ENCODE assay signal across 17 cellular contexts in the genomic region with DNA sequence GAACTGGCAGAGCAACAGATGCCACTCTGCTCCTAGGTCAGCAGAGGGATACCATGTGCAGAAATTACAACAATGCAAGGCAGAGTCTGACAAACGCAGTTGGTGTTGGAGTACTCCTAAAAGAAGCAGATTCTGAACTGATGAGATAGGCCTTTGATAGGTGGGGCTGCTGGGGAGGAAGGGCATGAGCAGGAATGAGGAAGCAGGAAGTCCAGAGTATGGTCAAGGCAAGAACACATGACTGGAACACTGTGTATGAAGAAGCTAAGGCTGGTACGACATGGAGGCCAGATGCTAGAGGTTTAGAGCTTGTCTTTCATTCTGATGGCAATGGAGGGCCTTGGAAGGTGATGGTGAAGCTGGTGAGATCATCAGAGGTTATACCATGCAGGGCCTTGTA. TPM values are rescaled to one million over a fixed set of nuclear protein-coding genes. Genes with fewer than 3 reads are reported as not detected.
DNase-seq lines count a peak whose midpoint lies in the region; ATAC-seq, FAIRE-seq and TF ChIP-seq lines count a peak whose summit lies in the region.
"Had no signal": no experiment of that assay in that cellular context is flagged by ENCODE, and none has a peak within 500 bp of the region (broad histone marks: within the 10 kb centered on the region; RNA-seq: fewer than 3 reads in every experiment).

No MANE protein-coding gene starts in this region.

- CTCF ChIA-PET in HCT116 (lab: Charles Lee): no interaction called here

- RAD21 ChIA-PET in HCT116 (lab: Charles Lee; ENCODE audit: low non-redundant PET in 1 of 2, low total read pairs in 2 of 2, uncharacterized antibody in 2 of 2, unreplicated experiment in 2 of 2): interaction anchor here in 1 of 2 experiments (0.7 kb wide), 1 partner anchor 188 kb away, joined by 4 read pairs; no protein-coding TSS in a partner anchor

- H2AFZ ChIP-seq in HCT116 (ENCODE audit: low read depth, low read length, poor library complexity, severe bottlenecking): no peak overlapping the region
- H2AFZ ChIP-seq in OCI-LY1 (ENCODE audit: low read length): peak overlapping the region; percentile 31; the same call in 1 of the 2 replicates
- H2AFZ ChIP-seq: parathyroid adenoma had no signal

- H3K27ac ChIP-seq in HCT116 (ENCODE audit: low read depth, low read length) (no peak overlapping the region), OCI-LY1 (ENCODE audit: low read depth, low read length, poor library complexity, severe bottlenecking) (peak overlapping the region; percentile 7), small intestine (ENCODE audit: low read depth in 1 of 2, low read length in 1 of 2) (no peak overlapping the region)
- H3K27ac ChIP-seq: cardiac muscle cell, parathyroid adenoma had no signal

- H3K36me3 ChIP-seq in HCT116 (ENCODE audit: control insufficient read depth in 1 of 2, insufficient read depth in 2 of 2, low read length in 2 of 2): no peaks in the 10 kb centered on the region
- no peaks in the 10 kb centered on the region for H3K36me3 ChIP-seq in OCI-LY1 (ENCODE audit: insufficient read depth, low read length)
- H3K36me3 ChIP-seq in small intestine (ENCODE audit: control insufficient read depth in 2 of 2, insufficient read depth in 2 of 2, low read length in 2 of 2): no peaks in the 10 kb centered on the region
- H3K36me3 ChIP-seq: BE2C, cardiac muscle cell had no signal

- no peak for FAIRE-seq in small intestine (lab: Jason Lieb, UNC)
- FAIRE-seq: endometrium had no signal

- intact Hi-C loops in HCT116 (cut with micrococcal nuclease): no loop called here

- H3K9me2 ChIP-seq in HCT116 (ENCODE audit: insufficient read depth) (no peaks in the 10 kb centered on the region), OCI-LY1 (ENCODE audit: low read depth, low read length) (no peaks in the 10 kb centered on the region)

- POLR2A ChIA-PET in HCT116 (lab: Charles Lee): no interaction called here

- H3K4me1 ChIP-seq in HCT116 (ENCODE audit: control insufficient read depth in 1 of 2, insufficient read depth in 2 of 2, low read length in 2 of 2): peaks cover 0 to 7% of the 10 kb centered on the region in 2 experiments; a peak in 1 of 4 replicates
- peaks cover 27% of the 10 kb centered on the region for H3K4me1 ChIP-seq in OCI-LY1 (ENCODE audit: insufficient read depth, low read length, severe bottlenecking)
- H3K4me1 ChIP-seq in small intestine (ENCODE audit: control insufficient read depth in 2 of 2, insufficient read depth in 1 of 2, low read depth in 1 of 2, low read length in 1 of 2): no peaks in the 10 kb centered on the region
- H3K4me1 ChIP-seq: BE2C, parathyroid adenoma had no signal

- H3K9me3 ChIP-seq in HCT116 (ENCODE audit: control insufficient read depth in 1 of 2, insufficient read depth in 1 of 2, low read depth in 1 of 2, low read length in 2 of 2) (no peaks in the 10 kb centered on the region), OCI-LY1 (ENCODE audit: low read length) (no peaks in the 10 kb centered on the region), small intestine (ENCODE audit: control insufficient read depth, low read depth) (no peaks in the 10 kb centered on the region)
- H3K9me3 ChIP-seq: BE2C had no signal

- H3K4me3 ChIP-seq in HCT116 (replicated peaks in 1 of 2; ENCODE audit: low read depth in 1 of 2, low read length in 2 of 2) (no peak overlapping the region), OCI-LY1 (ENCODE audit: low read depth, low read length, poor library complexity, severe bottlenecking) (no peak overlapping the region), small intestine (ENCODE audit: low read depth in 1 of 2, low read length in 2 of 2) (no peak overlapping the region)
- H3K4me3 ChIP-seq: cardiac muscle cell had no signal

- H3K79me2 ChIP-seq in HCT116 (ENCODE audit: insufficient read depth, low read length) (no peaks in the 10 kb centered on the region), OCI-LY1 (ENCODE audit: insufficient read depth, low read length) (no peaks in the 10 kb centered on the region)
- H3K79me2 ChIP-seq: parathyroid adenoma had no signal

- no peaks in the 10 kb centered on the region for H3K36me3 Mint-ChIP-seq in endothelial cell (ENCODE audit: low read depth, unreplicated experiment)
- H3K36me3 Mint-ChIP-seq: activated naive CD8-positive, alpha-beta T cell; immature natural killer cell had no signal

- 58 to 72% (median 67%) methylated on average over 2 of the region's 2 CpGs for WGBS in small intestine, 3 donors

- H3K4me2 ChIP-seq in HCT116 (ENCODE audit: low read length): no peak overlapping the region
- no peak overlapping the region for H3K4me2 ChIP-seq in OCI-LY1 (ENCODE audit: low read length)

- H3K9me3 Mint-ChIP-seq in endothelial cell (ENCODE audit: unreplicated experiment): no peaks in the 10 kb centered on the region
- H3K9me3 Mint-ChIP-seq: immature natural killer cell had no signal

- peak overlapping the region; percentile 72 for H3K4me3 Mint-ChIP-seq in endothelial cell (ENCODE audit: unreplicated experiment)
- H3K4me3 Mint-ChIP-seq: activated naive CD8-positive, alpha-beta T cell; immature natural killer cell had no signal

- H3K27me3 ChIP-seq in HCT116 (ENCODE audit: insufficient read depth, low read length) (no peaks in the 10 kb centered on the region), OCI-LY1 (ENCODE audit: insufficient read depth, low read length) (no peaks in the 10 kb centered on the region), small intestine (ENCODE audit: control insufficient read depth in 2 of 2, insufficient read depth in 2 of 2, low read length in 2 of 2) (no peaks in the 10 kb centered on the region)
- H3K27me3 ChIP-seq: BE2C, cardiac muscle cell had no signal

- no TSS peak for BruUV-seq in HCT116 (replicated peaks; lab: Mats Ljungman, UMichigan)

- H3K4me1 Mint-ChIP-seq in endothelial cell (ENCODE audit: unreplicated experiment): peaks cover 16% of the 10 kb centered on the region
- H3K4me1 Mint-ChIP-seq: immature natural killer cell had no signal

- ATAC-seq in HCT116 (no peak), HG03571 (IDR thresholded peaks at IDR 0.05; ENCODE audit: unreplicated experiment) (no peak)
- ATAC-seq: SK-N-SH treated with all-trans-retinoic acid at 6 μM for 48 hours had no signal

- H3F3A ChIP-seq in OCI-LY1 (ENCODE audit: insufficient read depth, low read length): no peaks in the 10 kb centered on the region

- no peak for TF ChIP-seq CTCF in HCT116 (IDR thresholded peaks at IDR 0.05 in 2 of 3, conservative IDR thresholded peaks at IDR 0.05 in 1 of 3; ENCODE audit: borderline replicate concordance in 1 of 3, insufficient read depth in 1 of 3, low read depth in 2 of 3, low read length in 2 of 3)
- TF ChIP-seq CTCF in OCI-LY1 (IDR thresholded peaks at IDR 0.05; ENCODE audit: low read length): no peak
- TF ChIP-seq CTCF in endothelial cell (IDR thresholded peaks at IDR 0.05; ENCODE audit: unreplicated experiment): no peak

- H3K27ac Mint-ChIP-seq in endothelial cell (ENCODE audit: unreplicated experiment): no peak overlapping the region
- H3K27ac Mint-ChIP-seq: activated naive CD8-positive, alpha-beta T cell had no signal

- H4K20me1 ChIP-seq in HCT116 (ENCODE audit: insufficient read depth) (no peaks in the 10 kb centered on the region), OCI-LY1 (ENCODE audit: insufficient read depth, low read length) (no peaks in the 10 kb centered on the region)

- TF ChIP-seq POLR2A in HCT116 (IDR thresholded peaks at IDR 0.05; ENCODE audit: borderline replicate concordance, extremely low read depth, insufficient read depth, insufficient read length): no peak

- no peak for TF ChIP-seq RAD21 in HCT116 (IDR thresholded peaks at IDR 0.05; ENCODE audit: low read depth)

- H3K9ac ChIP-seq in HCT116 (ENCODE audit: low read length) (no peak overlapping the region), OCI-LY1 (ENCODE audit: low read length) (no peak overlapping the region)
- H3K9ac ChIP-seq: parathyroid adenoma had no signal

- DNase-seq in HCT116 (ENCODE audit: low read depth, low spot score) (no peak), endothelial cell (ENCODE audit: low spot score) (no peak), small intestine (peak; percentile 42), NCI-H1417 (lab: John Stamatoyannopoulos, UW) (no peak), nucleus accumbens (lab: John Stamatoyannopoulos, UW) (no peak)
- DNase-seq: activated CD4-positive, CD25-positive, alpha-beta regulatory T cell; BE2C; DMS53; immature natural killer cell; NCI-H2171 treated with DMSO at 0.1 percent for 48 hours had no signal

- peaks cover 4% of the 10 kb centered on the region for H3K27me3 Mint-ChIP-seq in endothelial cell (ENCODE audit: unreplicated experiment)
- H3K27me3 Mint-ChIP-seq: activated naive CD8-positive, alpha-beta T cell had no signal

TF ChIP-seq in HCT116, 20 proteins besides CTCF, POLR2A, EP300 and RAD21:
- no peak for TF ChIP-seq EZH2phosphoT487 (IDR thresholded peaks at IDR 0.05; ENCODE audit: borderline replicate concordance)
- TF ChIP-seq TCF7L2 (IDR thresholded peaks at IDR 0.05; ENCODE audit: borderline replicate concordance, extremely low read depth, insufficient read depth, insufficient read length): no peak
- TF ChIP-seq, protein P1, sequence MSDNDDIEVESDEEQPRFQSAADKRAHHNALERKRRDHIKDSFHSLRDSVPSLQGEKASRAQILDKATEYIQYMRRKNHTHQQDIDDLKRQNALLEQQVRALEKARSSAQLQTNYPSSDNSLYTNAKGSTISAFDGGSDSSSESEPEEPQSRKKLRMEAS (IDR thresholded peaks at IDR 0.05): 0 out of 2 replicates have a peak, but pooled peaks have one; percentile 8
TF ChIP-seq in HCT116: peak in this region for 1.

RNA-seq across cellular contexts. Expression of gene THRAP3, which starts 11.5 kb away (rescaled TPM):
- 144 TPM for total RNA-seq in HCT116 (2021; ENCODE audit: unreplicated experiment)
- 56.0 and 64.4 TPM in 2 replicates for polyA plus RNA-seq in HCT116 (2012)
- 129 TPM for total RNA-seq in endothelial cell (ENCODE audit: unreplicated experiment)
- polyA plus RNA-seq in small intestine: 10 to 100 TPM; 25.9 to 41.0 (median 29.1) TPM

RNA-seq across cellular contexts. Expression of gene MAP7D1, which starts 56.8 kb away (rescaled TPM):
- total RNA-seq in HCT116 (2021; ENCODE audit: unreplicated experiment): 71.8 TPM
- 36.3 and 43.4 TPM in 2 replicates for polyA plus RNA-seq in HCT116 (2012)
- total RNA-seq in endothelial cell (ENCODE audit: unreplicated experiment): 189 TPM
- 10 to 100 TPM; 37.4 to 58.6 (median 47.9) TPM for polyA plus RNA-seq in small intestine
